In the genomic region with DNA sequence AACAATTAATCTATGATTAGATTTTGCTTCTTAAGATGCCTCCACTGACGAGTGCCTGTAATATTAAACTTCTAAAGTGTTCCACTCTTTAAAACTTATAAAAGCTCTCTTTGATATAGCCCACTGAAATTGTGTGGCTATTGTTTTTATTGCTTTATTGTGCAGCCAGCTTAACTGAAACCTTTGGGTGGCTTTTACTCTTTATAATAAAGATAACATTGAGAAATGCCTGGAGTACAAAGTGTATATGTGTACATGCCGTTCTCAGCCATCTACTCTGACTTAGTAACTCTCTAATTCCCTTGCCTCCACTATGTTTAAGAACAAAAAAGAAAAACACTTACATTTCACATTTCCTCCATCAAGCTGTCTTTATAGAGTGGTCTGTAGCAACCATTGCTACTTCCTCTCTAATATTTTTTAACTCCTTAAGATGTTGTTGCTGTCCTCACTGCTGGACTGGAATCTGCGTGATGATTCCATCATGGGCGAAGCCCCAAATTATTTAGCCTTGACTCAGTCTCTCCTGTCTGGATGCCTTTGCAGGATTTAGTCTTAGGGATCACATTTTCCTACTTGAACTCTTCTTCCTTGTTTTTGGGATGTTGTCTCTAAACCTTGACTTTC, we compare ENCODE assay signal across 1 cellular context.
TF ChIP-seq lines count a peak whose summit lies in the region.

No MANE protein-coding gene starts in this region.

TF ChIP-seq in liver, 16 proteins besides CTCF, POLR2A, EP300 and RAD21 (continued from another document):
- TF ChIP-seq, protein P1, sequence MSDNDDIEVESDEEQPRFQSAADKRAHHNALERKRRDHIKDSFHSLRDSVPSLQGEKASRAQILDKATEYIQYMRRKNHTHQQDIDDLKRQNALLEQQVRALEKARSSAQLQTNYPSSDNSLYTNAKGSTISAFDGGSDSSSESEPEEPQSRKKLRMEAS (IDR thresholded peaks at IDR 0.05) = no peak
- no peak for TF ChIP-seq HNF4G (IDR thresholded peaks at IDR 0.05)
- TF ChIP-seq GABPA (IDR thresholded peaks at IDR 0.05 in 1 of 2, conservative IDR thresholded peaks at IDR 0.05 in 1 of 2) = no peak
- TF ChIP-seq EGR1 (IDR thresholded peaks at IDR 0.05; ENCODE audit: low read depth in 2 of 2) = no peak
- no peak for TF ChIP-seq TAF1 (conservative IDR thresholded peaks at IDR 0.05)
- TF ChIP-seq RXRA (IDR thresholded peaks at IDR 0.05) = no peak
- no peak for TF ChIP-seq FOXA1 (IDR thresholded peaks at IDR 0.05)
- TF ChIP-seq JUND (IDR thresholded peaks at IDR 0.05) = no peak
- no peak for TF ChIP-seq SP1 (IDR thresholded peaks at IDR 0.05)
- TF ChIP-seq, protein P2, sequence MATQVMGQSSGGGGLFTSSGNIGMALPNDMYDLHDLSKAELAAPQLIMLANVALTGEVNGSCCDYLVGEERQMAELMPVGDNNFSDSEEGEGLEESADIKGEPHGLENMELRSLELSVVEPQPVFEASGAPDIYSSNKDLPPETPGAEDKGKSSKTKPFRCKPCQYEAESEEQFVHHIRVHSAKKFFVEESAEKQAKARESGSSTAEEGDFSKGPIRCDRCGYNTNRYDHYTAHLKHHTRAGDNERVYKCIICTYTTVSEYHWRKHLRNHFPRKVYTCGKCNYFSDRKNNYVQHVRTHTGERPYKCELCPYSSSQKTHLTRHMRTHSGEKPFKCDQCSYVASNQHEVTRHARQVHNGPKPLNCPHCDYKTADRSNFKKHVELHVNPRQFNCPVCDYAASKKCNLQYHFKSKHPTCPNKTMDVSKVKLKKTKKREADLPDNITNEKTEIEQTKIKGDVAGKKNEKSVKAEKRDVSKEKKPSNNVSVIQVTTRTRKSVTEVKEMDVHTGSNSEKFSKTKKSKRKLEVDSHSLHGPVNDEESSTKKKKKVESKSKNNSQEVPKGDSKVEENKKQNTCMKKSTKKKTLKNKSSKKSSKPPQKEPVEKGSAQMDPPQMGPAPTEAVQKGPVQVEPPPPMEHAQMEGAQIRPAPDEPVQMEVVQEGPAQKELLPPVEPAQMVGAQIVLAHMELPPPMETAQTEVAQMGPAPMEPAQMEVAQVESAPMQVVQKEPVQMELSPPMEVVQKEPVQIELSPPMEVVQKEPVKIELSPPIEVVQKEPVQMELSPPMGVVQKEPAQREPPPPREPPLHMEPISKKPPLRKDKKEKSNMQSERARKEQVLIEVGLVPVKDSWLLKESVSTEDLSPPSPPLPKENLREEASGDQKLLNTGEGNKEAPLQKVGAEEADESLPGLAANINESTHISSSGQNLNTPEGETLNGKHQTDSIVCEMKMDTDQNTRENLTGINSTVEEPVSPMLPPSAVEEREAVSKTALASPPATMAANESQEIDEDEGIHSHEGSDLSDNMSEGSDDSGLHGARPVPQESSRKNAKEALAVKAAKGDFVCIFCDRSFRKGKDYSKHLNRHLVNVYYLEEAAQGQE (IDR thresholded peaks at IDR 0.05) = no peak
- no peak for TF ChIP-seq YY1 (IDR thresholded peaks at IDR 0.05)
- TF ChIP-seq NR2F2 (IDR thresholded peaks at IDR 0.05) = no peak
